1 cellular context compared by ENCODE assay signal in the genomic region with DNA sequence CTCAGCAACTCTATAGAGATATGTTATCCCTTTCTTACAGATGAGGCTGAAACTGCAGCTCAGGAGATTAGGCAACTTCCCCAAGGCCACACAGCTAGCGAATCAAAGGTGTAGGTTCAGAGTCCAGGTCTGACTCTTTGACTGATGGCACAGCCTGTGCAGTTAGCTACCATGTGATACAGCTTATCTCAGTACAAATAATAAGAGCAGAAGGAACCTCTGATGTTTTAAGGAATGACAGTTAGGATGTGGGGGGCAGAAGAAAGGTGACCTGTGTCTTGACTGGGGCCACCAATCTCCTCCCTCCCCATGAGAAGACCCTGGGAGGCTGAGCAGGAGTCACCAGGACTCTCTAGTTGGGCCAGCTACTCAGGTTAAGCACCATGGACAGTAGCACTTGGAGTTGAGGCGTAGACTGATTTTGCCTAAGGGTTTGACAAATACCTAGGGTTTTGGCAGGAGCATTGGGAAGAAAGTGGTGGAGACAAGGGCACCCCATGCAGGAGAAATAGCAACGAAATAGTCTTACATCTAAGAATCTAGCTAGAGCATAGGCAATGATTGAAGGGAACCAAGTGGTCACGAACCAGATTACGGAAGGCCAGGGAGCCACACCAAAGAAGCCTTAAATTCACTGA.
TF ChIP-seq lines count a peak whose summit lies in the region.

No MANE protein-coding gene starts in this region.

TF ChIP-seq in HepG2, 621 proteins besides CTCF, POLR2A, EP300 and RAD21 (continued from another document and continues in another):
- TF ChIP-seq, protein P1, sequence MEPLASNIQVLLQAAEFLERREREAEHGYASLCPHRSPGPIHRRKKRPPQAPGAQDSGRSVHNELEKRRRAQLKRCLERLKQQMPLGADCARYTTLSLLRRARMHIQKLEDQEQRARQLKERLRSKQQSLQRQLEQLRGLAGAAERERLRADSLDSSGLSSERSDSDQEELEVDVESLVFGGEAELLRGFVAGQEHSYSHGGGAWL (CRISPR knock-in tag; IDR thresholded peaks at IDR 0.05) = 0 out of 2 replicates have a peak, but pooled peaks have one; percentile 35
- TF ChIP-seq ZC3H13 (CRISPR knock-in tag; IDR thresholded peaks at IDR 0.05) = 0 out of 2 replicates have a peak, but pooled peaks have one; percentile 46
- peak; percentile 99 for TF ChIP-seq ZMYM4 (CRISPR knock-in tag; IDR thresholded peaks at IDR 0.05)
- no peak for TF ChIP-seq HNRNPL (IDR thresholded peaks at IDR 0.05; ENCODE audit: low read depth, low read length)
- peak; percentile 84 for TF ChIP-seq ZNF746 (CRISPR knock-in tag; IDR thresholded peaks at IDR 0.05)
- TF ChIP-seq KDM5A (IDR thresholded peaks at IDR 0.05; ENCODE audit: borderline replicate concordance, low read length) = no peak
- no peak for TF ChIP-seq HNRNPK (IDR thresholded peaks at IDR 0.05; ENCODE audit: low read depth, low read length, poor library complexity, severe bottlenecking)
- TF ChIP-seq SMARCE1 (IDR thresholded peaks at IDR 0.05; ENCODE audit: borderline replicate concordance) = no peak
- TF ChIP-seq DNMT1 (CRISPR knock-in tag; IDR thresholded peaks at IDR 0.05) = no peak
- no peak for TF ChIP-seq NFE2 (CRISPR knock-in tag; IDR thresholded peaks at IDR 0.05)
- no peak for TF ChIP-seq SRF (IDR thresholded peaks at IDR 0.05; ENCODE audit: low read depth, low read length)
- TF ChIP-seq, protein P2, sequence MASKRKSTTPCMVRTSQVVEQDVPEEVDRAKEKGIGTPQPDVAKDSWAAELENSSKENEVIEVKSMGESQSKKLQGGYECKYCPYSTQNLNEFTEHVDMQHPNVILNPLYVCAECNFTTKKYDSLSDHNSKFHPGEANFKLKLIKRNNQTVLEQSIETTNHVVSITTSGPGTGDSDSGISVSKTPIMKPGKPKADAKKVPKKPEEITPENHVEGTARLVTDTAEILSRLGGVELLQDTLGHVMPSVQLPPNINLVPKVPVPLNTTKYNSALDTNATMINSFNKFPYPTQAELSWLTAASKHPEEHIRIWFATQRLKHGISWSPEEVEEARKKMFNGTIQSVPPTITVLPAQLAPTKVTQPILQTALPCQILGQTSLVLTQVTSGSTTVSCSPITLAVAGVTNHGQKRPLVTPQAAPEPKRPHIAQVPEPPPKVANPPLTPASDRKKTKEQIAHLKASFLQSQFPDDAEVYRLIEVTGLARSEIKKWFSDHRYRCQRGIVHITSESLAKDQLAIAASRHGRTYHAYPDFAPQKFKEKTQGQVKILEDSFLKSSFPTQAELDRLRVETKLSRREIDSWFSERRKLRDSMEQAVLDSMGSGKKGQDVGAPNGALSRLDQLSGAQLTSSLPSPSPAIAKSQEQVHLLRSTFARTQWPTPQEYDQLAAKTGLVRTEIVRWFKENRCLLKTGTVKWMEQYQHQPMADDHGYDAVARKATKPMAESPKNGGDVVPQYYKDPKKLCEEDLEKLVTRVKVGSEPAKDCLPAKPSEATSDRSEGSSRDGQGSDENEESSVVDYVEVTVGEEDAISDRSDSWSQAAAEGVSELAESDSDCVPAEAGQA (IDR thresholded peaks at IDR 0.05; ENCODE audit: low read depth) = no peak
- TF ChIP-seq, protein P2 (CRISPR knock-in tag; IDR thresholded peaks at IDR 0.05; ENCODE audit: borderline replicate concordance) = no peak; the same call in 1 of the 2 replicates
- TF ChIP-seq HMG20B (CRISPR knock-in tag; conservative IDR thresholded peaks at IDR 0.05) = peak; percentile 88
- TF ChIP-seq, protein P3, sequence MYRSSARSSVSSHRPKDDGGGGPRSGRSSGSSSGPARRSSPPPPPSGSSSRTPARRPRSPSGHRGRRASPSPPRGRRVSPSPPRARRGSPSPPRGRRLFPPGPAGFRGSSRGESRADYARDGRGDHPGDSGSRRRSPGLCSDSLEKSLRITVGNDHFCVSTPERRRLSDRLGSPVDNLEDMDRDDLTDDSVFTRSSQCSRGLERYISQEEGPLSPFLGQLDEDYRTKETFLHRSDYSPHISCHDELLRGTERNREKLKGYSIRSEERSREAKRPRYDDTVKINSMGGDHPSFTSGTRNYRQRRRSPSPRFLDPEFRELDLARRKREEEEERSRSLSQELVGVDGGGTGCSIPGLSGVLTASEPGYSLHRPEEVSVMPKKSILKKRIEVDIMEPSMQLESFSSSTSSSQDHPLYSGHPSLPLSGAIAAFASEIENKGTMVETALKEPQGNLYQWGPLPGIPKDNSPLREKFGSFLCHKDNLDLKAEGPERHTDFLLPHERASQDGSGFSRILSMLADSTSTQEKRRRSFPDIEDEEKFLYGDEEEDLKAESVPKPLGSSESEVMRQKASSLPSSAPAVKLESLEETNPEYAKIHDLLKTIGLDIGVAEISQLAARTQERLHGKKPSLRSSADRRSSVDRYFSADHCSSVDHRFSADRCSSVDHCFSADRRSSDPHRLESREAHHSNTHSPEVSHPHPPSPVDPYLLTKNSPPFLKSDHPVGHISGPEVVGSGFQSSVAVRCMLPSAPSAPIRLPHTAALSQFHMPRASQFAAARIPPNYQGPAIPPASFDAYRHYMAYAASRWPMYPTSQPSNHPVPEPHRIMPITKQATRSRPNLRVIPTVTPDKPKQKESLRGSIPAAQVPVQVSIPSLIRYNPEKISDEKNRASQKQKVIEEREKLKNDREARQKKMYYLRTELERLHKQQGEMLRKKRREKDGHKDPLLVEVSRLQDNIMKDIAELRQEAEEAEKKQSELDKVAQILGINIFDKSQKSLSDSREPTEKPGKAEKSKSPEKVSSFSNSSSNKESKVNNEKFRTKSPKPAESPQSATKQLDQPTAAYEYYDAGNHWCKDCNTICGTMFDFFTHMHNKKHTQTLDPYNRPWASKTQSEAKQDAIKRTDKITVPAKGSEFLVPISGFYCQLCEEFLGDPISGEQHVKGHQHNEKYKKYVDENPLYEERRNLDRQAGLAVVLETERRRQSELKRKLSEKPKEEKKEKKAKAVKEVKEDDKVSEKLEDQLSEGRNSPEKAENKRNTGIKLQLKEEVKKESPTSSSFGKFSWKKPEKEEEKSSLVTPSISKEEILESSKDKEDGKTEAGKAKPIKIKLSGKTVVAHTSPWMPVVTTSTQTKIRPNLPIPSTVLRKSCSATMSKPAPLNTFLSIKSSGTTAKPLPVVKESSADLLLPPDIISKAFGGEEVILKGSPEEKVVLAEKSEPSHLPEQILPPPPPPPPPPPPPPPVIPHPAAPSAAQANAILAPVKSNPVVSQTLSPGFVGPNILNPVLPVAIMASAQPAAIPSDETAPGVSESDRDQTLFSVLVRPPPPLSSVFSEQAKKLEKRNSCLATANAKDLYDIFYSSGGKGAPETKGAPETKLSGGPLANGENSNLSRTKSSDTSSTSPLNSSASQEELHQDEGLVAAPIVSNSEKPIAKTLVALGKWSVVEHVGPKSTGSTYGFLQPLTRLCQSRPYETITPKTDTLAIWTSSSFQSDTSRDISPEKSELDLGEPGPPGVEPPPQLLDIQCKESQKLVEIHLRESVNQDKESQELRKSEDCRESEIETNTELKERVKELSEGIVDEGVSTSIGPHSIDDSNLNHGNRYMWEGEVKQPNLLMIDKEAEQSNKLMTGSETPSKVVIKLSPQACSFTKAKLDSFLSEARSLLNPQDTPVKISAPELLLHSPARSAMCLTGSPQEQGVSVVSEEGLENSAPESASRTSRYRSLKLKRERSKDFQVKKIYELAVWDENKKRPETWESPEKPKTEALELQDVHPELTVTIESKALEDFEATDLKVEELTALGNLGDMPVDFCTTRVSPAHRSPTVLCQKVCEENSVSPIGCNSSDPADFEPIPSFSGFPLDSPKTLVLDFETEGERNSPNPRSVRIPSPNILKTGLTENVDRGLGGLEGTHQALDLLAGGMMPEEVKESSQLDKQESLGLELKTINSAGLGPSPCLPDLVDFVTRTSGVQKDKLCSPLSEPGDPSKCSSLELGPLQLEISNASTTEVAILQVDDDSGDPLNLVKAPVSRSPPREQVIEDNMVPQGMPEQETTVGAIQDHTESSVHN (CRISPR knock-in tag; IDR thresholded peaks at IDR 0.05) = peak; percentile 94; the same call in 1 of the 2 replicates
- TF ChIP-seq, protein P4, sequence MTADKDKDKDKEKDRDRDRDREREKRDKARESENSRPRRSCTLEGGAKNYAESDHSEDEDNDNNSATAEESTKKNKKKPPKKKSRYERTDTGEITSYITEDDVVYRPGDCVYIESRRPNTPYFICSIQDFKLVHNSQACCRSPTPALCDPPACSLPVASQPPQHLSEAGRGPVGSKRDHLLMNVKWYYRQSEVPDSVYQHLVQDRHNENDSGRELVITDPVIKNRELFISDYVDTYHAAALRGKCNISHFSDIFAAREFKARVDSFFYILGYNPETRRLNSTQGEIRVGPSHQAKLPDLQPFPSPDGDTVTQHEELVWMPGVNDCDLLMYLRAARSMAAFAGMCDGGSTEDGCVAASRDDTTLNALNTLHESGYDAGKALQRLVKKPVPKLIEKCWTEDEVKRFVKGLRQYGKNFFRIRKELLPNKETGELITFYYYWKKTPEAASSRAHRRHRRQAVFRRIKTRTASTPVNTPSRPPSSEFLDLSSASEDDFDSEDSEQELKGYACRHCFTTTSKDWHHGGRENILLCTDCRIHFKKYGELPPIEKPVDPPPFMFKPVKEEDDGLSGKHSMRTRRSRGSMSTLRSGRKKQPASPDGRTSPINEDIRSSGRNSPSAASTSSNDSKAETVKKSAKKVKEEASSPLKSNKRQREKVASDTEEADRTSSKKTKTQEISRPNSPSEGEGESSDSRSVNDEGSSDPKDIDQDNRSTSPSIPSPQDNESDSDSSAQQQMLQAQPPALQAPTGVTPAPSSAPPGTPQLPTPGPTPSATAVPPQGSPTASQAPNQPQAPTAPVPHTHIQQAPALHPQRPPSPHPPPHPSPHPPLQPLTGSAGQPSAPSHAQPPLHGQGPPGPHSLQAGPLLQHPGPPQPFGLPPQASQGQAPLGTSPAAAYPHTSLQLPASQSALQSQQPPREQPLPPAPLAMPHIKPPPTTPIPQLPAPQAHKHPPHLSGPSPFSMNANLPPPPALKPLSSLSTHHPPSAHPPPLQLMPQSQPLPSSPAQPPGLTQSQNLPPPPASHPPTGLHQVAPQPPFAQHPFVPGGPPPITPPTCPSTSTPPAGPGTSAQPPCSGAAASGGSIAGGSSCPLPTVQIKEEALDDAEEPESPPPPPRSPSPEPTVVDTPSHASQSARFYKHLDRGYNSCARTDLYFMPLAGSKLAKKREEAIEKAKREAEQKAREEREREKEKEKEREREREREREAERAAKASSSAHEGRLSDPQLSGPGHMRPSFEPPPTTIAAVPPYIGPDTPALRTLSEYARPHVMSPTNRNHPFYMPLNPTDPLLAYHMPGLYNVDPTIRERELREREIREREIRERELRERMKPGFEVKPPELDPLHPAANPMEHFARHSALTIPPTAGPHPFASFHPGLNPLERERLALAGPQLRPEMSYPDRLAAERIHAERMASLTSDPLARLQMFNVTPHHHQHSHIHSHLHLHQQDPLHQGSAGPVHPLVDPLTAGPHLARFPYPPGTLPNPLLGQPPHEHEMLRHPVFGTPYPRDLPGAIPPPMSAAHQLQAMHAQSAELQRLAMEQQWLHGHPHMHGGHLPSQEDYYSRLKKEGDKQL (CRISPR knock-in tag; IDR thresholded peaks at IDR 0.05; ENCODE audit: low read depth) = peak; percentile 92
- TF ChIP-seq PRPF4 (IDR thresholded peaks at IDR 0.05; ENCODE audit: low read depth, low read length, poor library complexity, severe bottlenecking) = peak; percentile 54
- TF ChIP-seq TOPORS (CRISPR knock-in tag; IDR thresholded peaks at IDR 0.05) = peak; percentile 85; the same call in 1 of the 2 replicates
- TF ChIP-seq ZNF468 (CRISPR knock-in tag; IDR thresholded peaks at IDR 0.05) = no peak
- TF ChIP-seq, protein P5, sequence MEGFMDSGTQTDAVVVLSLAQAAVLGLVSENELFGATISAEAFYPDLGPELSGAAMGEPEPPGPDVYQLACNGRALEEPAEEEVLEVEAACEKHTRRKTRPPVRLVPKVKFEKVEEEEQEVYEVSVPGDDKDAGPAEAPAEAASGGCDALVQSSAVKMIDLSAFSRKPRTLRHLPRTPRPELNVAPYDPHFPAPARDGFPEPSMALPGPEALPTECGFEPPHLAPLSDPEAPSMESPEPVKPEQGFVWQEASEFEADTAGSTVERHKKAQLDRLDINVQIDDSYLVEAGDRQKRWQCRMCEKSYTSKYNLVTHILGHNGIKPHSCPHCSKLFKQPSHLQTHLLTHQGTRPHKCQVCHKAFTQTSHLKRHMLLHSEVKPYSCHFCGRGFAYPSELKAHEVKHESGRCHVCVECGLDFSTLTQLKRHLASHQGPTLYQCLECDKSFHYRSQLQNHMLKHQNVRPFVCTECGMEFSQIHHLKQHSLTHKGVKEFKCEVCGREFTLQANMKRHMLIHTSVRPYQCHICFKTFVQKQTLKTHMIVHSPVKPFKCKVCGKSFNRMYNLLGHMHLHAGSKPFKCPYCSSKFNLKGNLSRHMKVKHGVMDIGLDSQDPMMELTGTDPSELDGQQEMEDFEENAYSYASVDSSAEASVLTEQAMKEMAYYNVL (CRISPR knock-in tag; IDR thresholded peaks at IDR 0.05; ENCODE audit: borderline replicate concordance) = peak; percentile 98
- TF ChIP-seq PAX8 (CRISPR knock-in tag; IDR thresholded peaks at IDR 0.05; ENCODE audit: borderline replicate concordance) = no peak; the same call in 1 of the 2 replicates
- TF ChIP-seq, protein P6, sequence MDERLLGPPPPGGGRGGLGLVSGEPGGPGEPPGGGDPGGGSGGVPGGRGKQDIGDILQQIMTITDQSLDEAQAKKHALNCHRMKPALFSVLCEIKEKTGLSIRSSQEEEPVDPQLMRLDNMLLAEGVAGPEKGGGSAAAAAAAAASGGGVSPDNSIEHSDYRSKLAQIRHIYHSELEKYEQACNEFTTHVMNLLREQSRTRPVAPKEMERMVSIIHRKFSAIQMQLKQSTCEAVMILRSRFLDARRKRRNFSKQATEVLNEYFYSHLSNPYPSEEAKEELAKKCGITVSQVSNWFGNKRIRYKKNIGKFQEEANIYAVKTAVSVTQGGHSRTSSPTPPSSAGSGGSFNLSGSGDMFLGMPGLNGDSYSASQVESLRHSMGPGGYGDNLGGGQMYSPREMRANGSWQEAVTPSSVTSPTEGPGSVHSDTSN (CRISPR knock-in tag; IDR thresholded peaks at IDR 0.05) = peak; percentile 78
- TF ChIP-seq FOXO1 (CRISPR knock-in tag; IDR thresholded peaks at IDR 0.05) = peak; percentile 97
- TF ChIP-seq, protein P7, sequence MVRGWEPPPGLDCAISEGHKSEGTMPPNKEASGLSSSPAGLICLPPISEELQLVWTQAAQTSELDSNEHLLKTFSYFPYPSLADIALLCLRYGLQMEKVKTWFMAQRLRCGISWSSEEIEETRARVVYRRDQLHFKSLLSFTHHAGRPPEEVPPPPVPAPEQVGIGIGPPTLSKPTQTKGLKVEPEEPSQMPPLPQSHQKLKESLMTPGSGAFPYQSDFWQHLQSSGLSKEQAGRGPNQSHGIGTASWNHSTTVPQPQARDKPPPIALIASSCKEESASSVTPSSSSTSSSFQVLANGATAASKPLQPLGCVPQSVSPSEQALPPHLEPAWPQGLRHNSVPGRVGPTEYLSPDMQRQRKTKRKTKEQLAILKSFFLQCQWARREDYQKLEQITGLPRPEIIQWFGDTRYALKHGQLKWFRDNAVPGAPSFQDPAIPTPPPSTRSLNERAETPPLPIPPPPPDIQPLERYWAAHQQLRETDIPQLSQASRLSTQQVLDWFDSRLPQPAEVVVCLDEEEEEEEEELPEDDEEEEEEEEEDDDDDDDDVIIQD (CRISPR knock-in tag; IDR thresholded peaks at IDR 0.05; ENCODE audit: low read depth) = peak; percentile 99
